ENCODE assay signal across 8 cellular contexts in genomic region chr14:59189822-59190368, GRCh38. TPM values are rescaled to one million over a fixed set of nuclear protein-coding genes. Genes with fewer than 3 reads are reported as not detected.
A peak's percentile ranks its signal among the peaks of the same experiment; 100 is the strongest.
DNase-seq lines count a peak whose midpoint lies in the region; ATAC-seq and TF ChIP-seq lines count a peak whose summit lies in the region.

No MANE protein-coding gene starts in this region.

- H3K9ac ChIP-seq in SU-DHL-6 (ENCODE audit: low read length), result peak overlapping the region; percentile 84

- TF ChIP-seq CTCF in GM12864 (IDR thresholded peaks at IDR 0.05; ENCODE audit: low read depth, low read length, missing control alignments) (no peak), SU-DHL-6 (IDR thresholded peaks at IDR 0.05; ENCODE audit: insufficient read depth, low read length, poor library complexity, severe bottlenecking) (no peak), adrenal gland (IDR thresholded peaks at IDR 0.05) (no peak), heart right ventricle (IDR thresholded peaks at IDR 0.05) (no peak), type B pancreatic cell (conservative IDR thresholded peaks at IDR 0.05) (no peak)

- intact Hi-C loops in adrenal gland (cut with DNase I) (no loop called here), heart right ventricle (cut with DNase I) (loop anchor here (2.0 to 10.0 kb wide), 19 partner anchors 55 to 252 kb away; no protein-coding TSS in a partner anchor), posterior cingulate gyrus (cut with DNase I) (no loop called here)

- H4K20me1 ChIP-seq in SU-DHL-6 (ENCODE audit: low read depth, low read length), result peaks cover 9% of the 10 kb centered on the region; the same call in 1 of the 2 replicates

- H3K79me2 ChIP-seq in SU-DHL-6 (ENCODE audit: insufficient read depth, low read length), result peaks cover 61% of the 10 kb centered on the region

- H3K27ac Mint-ChIP-seq in type B pancreatic cell, result peak overlapping the region; percentile 97

- peak overlapping the region; percentile 75 for H3K27ac ChIP-seq in SU-DHL-6 (ENCODE audit: low read depth, low read length)
- H3K27ac ChIP-seq in adrenal gland, result peak overlapping the region in 4 of 5 donors; percentile 95 to 99 (median 96)
- peak overlapping the region; percentile 88 to 96 (median 92) for H3K27ac ChIP-seq in heart right ventricle

- H3K4me3 Mint-ChIP-seq in type B pancreatic cell, result peak overlapping the region; percentile 99

- peak overlapping the region; percentile 83 for H3K4me3 ChIP-seq in GM12864 (ENCODE audit: low read depth, low read length)
- peak overlapping the region; percentile 86 for H3K4me3 ChIP-seq in SU-DHL-6 (ENCODE audit: insufficient read depth, low read length, poor library complexity, severe bottlenecking)
- H3K4me3 ChIP-seq in adrenal gland, result peak overlapping the region in 3 of 4 donors; percentile 56 to 90 (median 83)
- H3K4me3 ChIP-seq in heart right ventricle, result peak overlapping the region; percentile 76 to 97 (median 86)

- whole genome bisulfite sequencing in adrenal gland, 4 donors, result 1 to 3% (median 1%) methylated on average over 24 of the region's 24 CpGs
- 2% methylated on average over 24 of the region's 24 CpGs for WGBS in heart right ventricle, 2 donors

- TF ChIP-seq POLR2A in adrenal gland (IDR thresholded peaks at IDR 0.05), result peak in 1 of 2 donors; percentile 53

- H3K36me3 ChIP-seq in SU-DHL-6 (ENCODE audit: low read length), result no peaks in the 10 kb centered on the region
- H3K36me3 ChIP-seq in adrenal gland (replicated peaks in 1 of 2), result no peaks in the 10 kb centered on the region
- no peaks in the 10 kb centered on the region for H3K36me3 ChIP-seq in heart right ventricle

- no peaks in the 10 kb centered on the region for H3K9me2 ChIP-seq in SU-DHL-6 (replicated peaks; ENCODE audit: insufficient read depth, low read length)

- H3F3A ChIP-seq in SU-DHL-6 (ENCODE audit: insufficient read depth), result no peaks in the 10 kb centered on the region

- no peaks in the 10 kb centered on the region for H3K9me3 Mint-ChIP-seq in type B pancreatic cell

- peak overlapping the region; percentile 72 for H3K4me2 ChIP-seq in SU-DHL-6 (ENCODE audit: low read depth, low read length, poor library complexity, severe bottlenecking)

- peaks cover 50% of the 10 kb centered on the region for H3K4me1 Mint-ChIP-seq in type B pancreatic cell (ENCODE audit: unreplicated experiment)

- no peaks in the 10 kb centered on the region for H3K27me3 ChIP-seq in SU-DHL-6 (ENCODE audit: low read length)
- no peaks in the 10 kb centered on the region for H3K27me3 ChIP-seq in adrenal gland
- no peaks in the 10 kb centered on the region for H3K27me3 ChIP-seq in heart right ventricle

- peaks cover 7% of the 10 kb centered on the region for H3K36me3 Mint-ChIP-seq in type B pancreatic cell

- ATAC-seq in HG02623 (IDR thresholded peaks at IDR 0.05; ENCODE audit: unreplicated experiment) (peak; percentile 35), heart right ventricle (peak in 7 of 8 donors; percentile 23 to 54 (median 35))

- DNase-seq in GM12864 (ENCODE audit: low read depth), result peak; percentile 65
- DNase-seq in NCI-H1105 (lab: John Stamatoyannopoulos, UW), result peak; percentile 94
- DNase-seq in adrenal gland, result peak; percentile 88 to 97 (median 95)
- DNase-seq in heart right ventricle, result peak; percentile 78 to 84
- DNase-seq in posterior cingulate gyrus, result peak; percentile 65 to 96 (median 78)
- peak; percentile 84 for DNase-seq in type B pancreatic cell (ENCODE audit: extremely low spot score, unreplicated experiment)

- H2AFZ ChIP-seq in SU-DHL-6 (ENCODE audit: low read depth, low read length, severe bottlenecking), result no peak overlapping the region

- no peaks in the 10 kb centered on the region for H3K9me3 ChIP-seq in SU-DHL-6 (ENCODE audit: insufficient read depth, low read length)
- no peaks in the 10 kb centered on the region for H3K9me3 ChIP-seq in adrenal gland (replicated peaks in 1 of 3)
- no peaks in the 10 kb centered on the region for H3K9me3 ChIP-seq in heart right ventricle

- H3K27me3 Mint-ChIP-seq in type B pancreatic cell, result peaks cover 4% of the 10 kb centered on the region

- H3K4me1 ChIP-seq in adrenal gland (replicated peaks in 1 of 2), result peaks cover 9 to 31% of the 10 kb centered on the region in 2 donors
- H3K4me1 ChIP-seq in heart right ventricle, result peaks cover 16 to 58% (median 48%) of the 10 kb centered on the region in 9 donors

RNA-seq across cellular contexts. Expression of gene DAAM1, which starts 1.4 kb away (rescaled TPM):
- total RNA-seq in adrenal gland, result 10 to 100 TPM; 13.0 to 37.4 (median 27.7) TPM
- polyA plus RNA-seq in adrenal gland, result 10 to 100 TPM in 2 of 3 donors, 1 to 10 TPM in 1; 7.4 to 19.5 (median 13.9) TPM
- 100 to 1,000 TPM in 1 of 10 donors, 10 to 100 TPM in 9; 72.3 to 102 (median 77.7) TPM for total RNA-seq in heart right ventricle
- 10 to 100 TPM; 22.8 to 30.4 TPM for polyA plus RNA-seq in heart right ventricle
- total RNA-seq in type B pancreatic cell (ENCODE audit: low replicate concordance), result 64.3 and 70.6 TPM in 2 replicates

Comparison
In these comparisons a context has a peak if more than half of its experiments do, and no peak if none do; other contexts are left out.
1. Peak in every context shown above with its lines: DNase-seq, ATAC-seq, H3K4me3 ChIP-seq and H3K27ac ChIP-seq.
2. intact Hi-C loops: an anchor here in heart right ventricle (2.0 to 10.0 kb wide); none called in adrenal gland and posterior cingulate gyrus.